24 cellular contexts compared by ENCODE assay signal in the genomic region with DNA sequence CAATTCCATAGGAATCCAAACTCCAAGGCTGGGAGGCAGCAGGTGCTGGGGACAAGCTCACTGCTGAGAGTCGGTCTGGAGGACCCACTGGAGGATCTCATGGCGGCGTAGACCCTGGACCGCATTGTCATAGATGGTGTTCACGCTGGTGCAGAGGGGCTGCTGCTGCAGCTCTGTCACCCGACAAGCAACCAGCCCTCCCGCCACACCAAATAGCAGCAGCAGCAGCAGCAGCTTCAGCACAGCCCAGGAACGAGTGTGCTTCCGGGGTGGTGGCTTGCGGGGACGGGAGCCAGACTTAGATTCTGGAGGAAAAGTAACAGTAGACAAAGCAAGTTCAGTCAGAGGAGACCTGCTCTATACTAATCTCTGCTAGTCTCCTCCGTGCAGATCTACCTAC.
"Had no signal": no experiment of that assay in that cellular context is flagged by ENCODE, and none has a peak within 500 bp of the region (broad histone marks: within the 10 kb centered on the region; RNA-seq: fewer than 3 reads in every experiment).

No MANE protein-coding gene starts in this region.

- H3K4me2 ChIP-seq: hepatocyte had no signal

- H3K27me3 ChIP-seq: colonic mucosa, hepatocyte, testis, tibial nerve, upper lobe of right lung, vagina had no signal

- ATAC-seq: left colon; left ventricle myocardium superior; natural killer cell treated with Interleukin-12 subunit alpha and Interleukin-12 subunit beta and Interleukin-15 and Interleukin-18, amount 100 ng/mL, for 72 hours; psoas muscle; sciatic nerve; stimulated activated effector memory CD8-positive, alpha-beta T cell treated with anti-CD3 and anti-CD28 coated beads, Interleukin-12 subunit alpha, Interleukin-12 subunit beta, amount 100 ng/mL, for 72 hours; upper lobe of right lung had no signal

- H3K27me3 Mint-ChIP-seq: natural killer cell treated with Interleukin-12 subunit alpha and Interleukin-12 subunit beta and Interleukin-15 and Interleukin-18, amount 100 ng/mL, for 72 hours; stimulated activated naive CD8-positive, alpha-beta T cell treated with anti-CD3 and anti-CD28 coated beads, Interleukin-15, Interleukin-2, amounts not matched to agents 100 ng/mL and 50 ng/mL, for 24 hours had no signal

- H3K4me3 ChIP-seq: colonic mucosa, hepatocyte, lung, psoas muscle, testis, tibial nerve, upper lobe of right lung, vagina had no signal

- H3K4me1 Mint-ChIP-seq: stimulated activated effector memory CD8-positive, alpha-beta T cell treated with anti-CD3 and anti-CD28 coated beads, Interleukin-12 subunit alpha, Interleukin-12 subunit beta, amount 100 ng/mL, for 72 hours had no signal

- H3K9ac ChIP-seq: parathyroid adenoma had no signal

- H3K27ac Mint-ChIP-seq: natural killer cell treated with Interleukin-12 subunit alpha and Interleukin-12 subunit beta and Interleukin-15 and Interleukin-18, amount 100 ng/mL, for 72 hours; stimulated activated naive CD8-positive, alpha-beta T cell treated with anti-CD3 and anti-CD28 coated beads, Interleukin-15, Interleukin-2, amounts not matched to agents 100 ng/mL and 50 ng/mL, for 24 hours had no signal

- H3K9me3 ChIP-seq: colonic mucosa, psoas muscle, testis, tibial nerve, upper lobe of right lung, vagina had no signal

- H3K9me3 Mint-ChIP-seq: natural killer cell treated with Interleukin-12 subunit alpha and Interleukin-12 subunit beta and Interleukin-15 and Interleukin-18, amount 100 ng/mL, for 72 hours; stimulated activated effector memory CD8-positive, alpha-beta T cell treated with anti-CD3 and anti-CD28 coated beads, Interleukin-12 subunit alpha, Interleukin-12 subunit beta, amount 100 ng/mL, for 72 hours; stimulated activated naive CD8-positive, alpha-beta T cell treated with anti-CD3 and anti-CD28 coated beads, Interleukin-15, Interleukin-2, amounts not matched to agents 100 ng/mL and 50 ng/mL, for 24 hours had no signal

- H3K4me1 ChIP-seq: colonic mucosa, testis, upper lobe of right lung, vagina had no signal

- H2AFZ ChIP-seq: hepatocyte, parathyroid adenoma had no signal

- H3K27ac ChIP-seq: colonic mucosa, hepatocyte, psoas muscle, testis, tibial nerve, upper lobe of right lung, vagina had no signal

- DNase-seq: cerebellar nuclear complex; colonic mucosa; dermis blood vessel endothelial cell; foreskin melanocyte; head of caudate nucleus; left colon; left ventricle myocardium superior; mesenchymal stem cell; midbrain; occipital lobe; psoas muscle; retina; stimulated activated CD8-positive, alpha-beta memory T cell treated with anti-CD3 and anti-CD28 coated beads, Interleukin-4, amount 100 ng/mL, for 48 hours; testis; upper lobe of right lung had no signal

- H3K79me2 ChIP-seq: hepatocyte, parathyroid adenoma had no signal

- H3K4me3 Mint-ChIP-seq: natural killer cell treated with Interleukin-12 subunit alpha and Interleukin-12 subunit beta and Interleukin-15 and Interleukin-18, amount 100 ng/mL, for 72 hours; stimulated activated effector memory CD8-positive, alpha-beta T cell treated with anti-CD3 and anti-CD28 coated beads, Interleukin-12 subunit alpha, Interleukin-12 subunit beta, amount 100 ng/mL, for 72 hours; stimulated activated naive CD8-positive, alpha-beta T cell treated with anti-CD3 and anti-CD28 coated beads, Interleukin-15, Interleukin-2, amounts not matched to agents 100 ng/mL and 50 ng/mL, for 24 hours had no signal
